In the genomic region with DNA sequence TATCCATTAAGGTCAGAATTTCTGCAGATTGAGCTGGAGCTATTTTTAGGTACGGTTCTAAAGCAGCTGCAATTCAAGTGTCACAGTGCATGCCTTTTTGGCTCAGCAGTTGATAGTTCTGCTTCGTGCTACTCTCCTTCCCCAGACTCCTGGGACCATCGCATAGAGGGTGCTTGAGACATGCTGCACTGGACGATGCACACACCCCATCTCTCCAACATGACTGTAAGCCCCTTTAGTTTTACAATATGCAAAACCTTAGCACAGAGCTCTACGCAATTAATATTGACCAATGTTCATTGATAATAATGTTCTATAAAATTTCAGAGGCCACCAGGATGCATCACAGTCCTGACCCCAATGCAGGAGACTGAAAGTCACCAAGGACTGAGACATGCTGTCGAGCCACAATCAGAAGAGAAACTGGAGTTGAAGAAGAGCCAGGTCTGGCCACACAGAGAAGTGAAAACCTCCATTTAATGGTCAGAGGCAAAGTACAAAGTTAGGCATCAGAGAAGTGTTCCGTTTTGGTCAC, we compare ENCODE assay signal across 1 cellular context.
TF ChIP-seq lines count a peak whose summit lies in the region.

No MANE protein-coding gene starts in this region.

TF ChIP-seq in SK-N-SH, 30 proteins besides CTCF, POLR2A, EP300 and RAD21 (continued from another document):
- TF ChIP-seq, protein P1, sequence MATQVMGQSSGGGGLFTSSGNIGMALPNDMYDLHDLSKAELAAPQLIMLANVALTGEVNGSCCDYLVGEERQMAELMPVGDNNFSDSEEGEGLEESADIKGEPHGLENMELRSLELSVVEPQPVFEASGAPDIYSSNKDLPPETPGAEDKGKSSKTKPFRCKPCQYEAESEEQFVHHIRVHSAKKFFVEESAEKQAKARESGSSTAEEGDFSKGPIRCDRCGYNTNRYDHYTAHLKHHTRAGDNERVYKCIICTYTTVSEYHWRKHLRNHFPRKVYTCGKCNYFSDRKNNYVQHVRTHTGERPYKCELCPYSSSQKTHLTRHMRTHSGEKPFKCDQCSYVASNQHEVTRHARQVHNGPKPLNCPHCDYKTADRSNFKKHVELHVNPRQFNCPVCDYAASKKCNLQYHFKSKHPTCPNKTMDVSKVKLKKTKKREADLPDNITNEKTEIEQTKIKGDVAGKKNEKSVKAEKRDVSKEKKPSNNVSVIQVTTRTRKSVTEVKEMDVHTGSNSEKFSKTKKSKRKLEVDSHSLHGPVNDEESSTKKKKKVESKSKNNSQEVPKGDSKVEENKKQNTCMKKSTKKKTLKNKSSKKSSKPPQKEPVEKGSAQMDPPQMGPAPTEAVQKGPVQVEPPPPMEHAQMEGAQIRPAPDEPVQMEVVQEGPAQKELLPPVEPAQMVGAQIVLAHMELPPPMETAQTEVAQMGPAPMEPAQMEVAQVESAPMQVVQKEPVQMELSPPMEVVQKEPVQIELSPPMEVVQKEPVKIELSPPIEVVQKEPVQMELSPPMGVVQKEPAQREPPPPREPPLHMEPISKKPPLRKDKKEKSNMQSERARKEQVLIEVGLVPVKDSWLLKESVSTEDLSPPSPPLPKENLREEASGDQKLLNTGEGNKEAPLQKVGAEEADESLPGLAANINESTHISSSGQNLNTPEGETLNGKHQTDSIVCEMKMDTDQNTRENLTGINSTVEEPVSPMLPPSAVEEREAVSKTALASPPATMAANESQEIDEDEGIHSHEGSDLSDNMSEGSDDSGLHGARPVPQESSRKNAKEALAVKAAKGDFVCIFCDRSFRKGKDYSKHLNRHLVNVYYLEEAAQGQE (IDR thresholded peaks at IDR 0.05; ENCODE audit: low read depth, low read length) = no peak
- TF ChIP-seq, protein P2, sequence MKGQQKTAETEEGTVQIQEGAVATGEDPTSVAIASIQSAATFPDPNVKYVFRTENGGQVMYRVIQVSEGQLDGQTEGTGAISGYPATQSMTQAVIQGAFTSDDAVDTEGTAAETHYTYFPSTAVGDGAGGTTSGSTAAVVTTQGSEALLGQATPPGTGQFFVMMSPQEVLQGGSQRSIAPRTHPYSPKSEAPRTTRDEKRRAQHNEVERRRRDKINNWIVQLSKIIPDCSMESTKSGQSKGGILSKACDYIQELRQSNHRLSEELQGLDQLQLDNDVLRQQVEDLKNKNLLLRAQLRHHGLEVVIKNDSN (IDR thresholded peaks at IDR 0.05; ENCODE audit: borderline replicate concordance, low read depth) = no peak
- TF ChIP-seq FOSL2 (IDR thresholded peaks at IDR 0.05; ENCODE audit: borderline replicate concordance, low read depth) (no peak), RCOR1 (IDR thresholded peaks at IDR 0.05; ENCODE audit: low read length) (no peak), NFIC (IDR thresholded peaks at IDR 0.05; ENCODE audit: borderline replicate concordance) (no peak), GABPA (IDR thresholded peaks at IDR 0.05; ENCODE audit: low read depth) (no peak), EZH2phosphoT487 (IDR thresholded peaks at IDR 0.05; ENCODE audit: borderline replicate concordance, low read depth) (no peak)
- TF ChIP-seq, protein P3, sequence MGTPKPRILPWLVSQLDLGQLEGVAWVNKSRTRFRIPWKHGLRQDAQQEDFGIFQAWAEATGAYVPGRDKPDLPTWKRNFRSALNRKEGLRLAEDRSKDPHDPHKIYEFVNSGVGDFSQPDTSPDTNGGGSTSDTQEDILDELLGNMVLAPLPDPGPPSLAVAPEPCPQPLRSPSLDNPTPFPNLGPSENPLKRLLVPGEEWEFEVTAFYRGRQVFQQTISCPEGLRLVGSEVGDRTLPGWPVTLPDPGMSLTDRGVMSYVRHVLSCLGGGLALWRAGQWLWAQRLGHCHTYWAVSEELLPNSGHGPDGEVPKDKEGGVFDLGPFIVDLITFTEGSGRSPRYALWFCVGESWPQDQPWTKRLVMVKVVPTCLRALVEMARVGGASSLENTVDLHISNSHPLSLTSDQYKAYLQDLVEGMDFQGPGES (IDR thresholded peaks at IDR 0.05; ENCODE audit: low read depth, low read length) = no peak
